Comparison of ENCODE assay signal across 18 cellular contexts in the genomic region with DNA sequence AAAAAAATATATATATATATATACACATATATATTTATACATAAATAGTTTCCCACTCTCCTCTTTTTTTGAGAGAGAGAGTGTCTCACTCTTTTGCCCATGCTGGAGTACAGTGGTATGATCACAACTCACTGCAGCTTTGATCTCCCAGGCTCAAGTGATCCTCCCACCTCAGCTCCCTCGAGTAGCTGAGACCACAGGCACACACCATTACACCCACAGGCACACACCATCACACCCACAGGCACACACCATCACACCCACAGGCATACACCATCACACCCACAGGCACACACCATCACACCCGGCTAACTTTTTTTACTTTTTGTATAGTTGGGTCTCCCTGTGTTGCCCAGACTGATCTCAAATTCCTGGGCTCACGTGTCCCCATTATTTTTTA.
"Had no signal": no experiment of that assay in that cellular context is flagged by ENCODE, and none has a peak within 500 bp of the region (broad histone marks: within the 10 kb centered on the region; RNA-seq: fewer than 3 reads in every experiment).

No MANE protein-coding gene starts in this region.

- H3K27me3 Mint-ChIP-seq: activated B cell treated with CpG ODN at 0.5 μM for 24 hours; activated naive CD4-positive, alpha-beta T cell treated with anti-CD3 and anti-CD28 coated beads, Interleukin-2, amount 10 ng/mL, durations not matched to agents 7 days and 5 days; brain had no signal

- H3K27ac Mint-ChIP-seq: activated B cell treated with CpG ODN at 0.5 μM for 24 hours, nephron had no signal

- H3K27me3 ChIP-seq: esophagus squamous epithelium, tibial nerve had no signal

- DNase-seq: activated B cell treated with CpG ODN at 0.5 μM for 24 hours; activated naive CD4-positive, alpha-beta T cell treated with anti-CD3 and anti-CD28 coated beads, Interleukin-2, amount 10 ng/mL, durations not matched to agents 7 days and 5 days; central memory CD4-positive, alpha-beta T cell; esophagus squamous epithelium; hippocampal formation; left ventricle myocardium inferior; right cardiac atrium; Right ventricle myocardium superior; stimulated activated CD4-positive, alpha-beta T cell treated with anti-CD3 and anti-CD28 coated beads, Interleukin-4, amount 100 ng/mL, for 24 hours; stimulated activated naive CD4-positive, alpha-beta T cell treated with Interleukin-2 at 50 U/mL for 16 hours; substantia nigra had no signal

- H3K9me3 Mint-ChIP-seq: activated B cell treated with CpG ODN at 0.5 μM for 24 hours; activated naive CD4-positive, alpha-beta T cell treated with anti-CD3 and anti-CD28 coated beads, Interleukin-2, amount 10 ng/mL, durations not matched to agents 7 days and 5 days; brain; nephron had no signal

- H3K4me1 ChIP-seq: left ventricle myocardium inferior, prostate gland, tibial nerve had no signal

- H3K4me1 Mint-ChIP-seq: activated B cell treated with CpG ODN at 0.5 μM for 24 hours, brain, nephron had no signal

- H3K4me3 Mint-ChIP-seq: activated B cell treated with CpG ODN at 0.5 μM for 24 hours; activated naive CD4-positive, alpha-beta T cell treated with anti-CD3 and anti-CD28 coated beads, Interleukin-2, amount 10 ng/mL, durations not matched to agents 7 days and 5 days; brain; nephron had no signal

- H3K27ac ChIP-seq: coronary artery, esophagus squamous epithelium, left ventricle myocardium inferior, prostate gland, SK-N-MC, skin epidermis, tibial nerve had no signal

- H3K4me3 ChIP-seq: coronary artery, esophagus squamous epithelium, left ventricle myocardium inferior, prostate gland, SK-N-MC, skin epidermis, tibial nerve had no signal

- ATAC-seq: right cardiac atrium had no signal

- H3K9me3 ChIP-seq: esophagus squamous epithelium, left ventricle myocardium inferior, prostate gland, tibial nerve had no signal
